In the genomic region with DNA sequence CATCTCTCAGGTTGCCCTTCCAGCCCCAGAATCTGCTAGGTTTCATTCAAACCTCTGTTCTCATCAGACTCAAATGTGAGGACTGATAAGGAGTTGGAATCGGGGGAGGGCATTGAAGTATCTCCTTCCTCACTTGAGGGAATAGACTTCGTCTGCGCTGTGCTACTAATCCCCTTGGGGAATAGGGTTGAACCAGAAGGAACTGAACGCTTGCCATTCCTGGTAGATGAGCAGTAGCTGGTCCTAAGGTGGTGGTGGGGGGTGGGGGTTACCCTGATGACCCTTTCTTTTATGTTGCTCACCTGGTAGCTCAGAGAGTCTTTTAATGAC, we compare ENCODE assay signal across 7 cellular contexts. TPM values are rescaled to one million over a fixed set of nuclear protein-coding genes. Genes with fewer than 3 reads are reported as not detected.
DNase-seq lines count a peak whose midpoint lies in the region; ATAC-seq and TF ChIP-seq lines count a peak whose summit lies in the region.

No MANE protein-coding gene starts in this region.

- TF ChIP-seq CTCF in HEK293 (tag by site-specific recombination; IDR thresholded peaks at IDR 0.05) (no peak; the same call in 1 of the 2 replicates), RWPE2 (IDR thresholded peaks at IDR 0.05; ENCODE audit: poor library complexity, severe bottlenecking) (peak; percentile 37), fibroblast of lung (conservative IDR thresholded peaks at IDR 0.05 in 1 of 2, IDR thresholded peaks at IDR 0.05 in 1 of 2; ENCODE audit: low read depth in 1 of 2, low read length in 2 of 2) (no peak), smooth muscle cell (IDR thresholded peaks at IDR 0.05; ENCODE audit: borderline replicate concordance, insufficient read depth, poor library complexity, severe bottlenecking) (no peak), GM13977 (IDR thresholded peaks at IDR 0.05; ENCODE audit: extremely low read depth, insufficient read depth, missing control alignments) (no peak)

- H2AFZ ChIP-seq in fibroblast of lung (ENCODE audit: low read length): peak overlapping the region; percentile 80
- H2AFZ ChIP-seq in smooth muscle cell (ENCODE audit: low read depth): peak overlapping the region; percentile 9

- DNase-seq in RWPE2 (ENCODE audit: low spot score) (no peak), fibroblast of lung (ENCODE audit: low read depth in 2 of 2) (peak; percentile 5 to 43), smooth muscle cell (lab: John Stamatoyannopoulos, UW; ENCODE audit: unreplicated experiment) (no peak), GM13977 (ENCODE audit: low spot score) (no peak)
- no peak for DNase-seq in stimulated activated CD4-positive, alpha-beta T cell treated with anti-CD3 and anti-CD28 coated beads, Interleukin-2, amount 100 ng/mL, for 48 hours

- no peaks in the 10 kb centered on the region; a peak in 1 of 3 replicates for H3K36me3 ChIP-seq in HEK293 (ENCODE audit: control insufficient read depth in 2 of 2, insufficient read depth in 1 of 2, low read length in 2 of 2)
- H3K36me3 ChIP-seq in RWPE2 (ENCODE audit: low read depth): peaks cover 2% of the 10 kb centered on the region; the same call in 1 of the 2 replicates
- H3K36me3 ChIP-seq in fibroblast of lung (ENCODE audit: control insufficient read depth, insufficient read depth, low read length): no peaks in the 10 kb centered on the region
- H3K36me3 ChIP-seq in smooth muscle cell (ENCODE audit: low read depth): no peaks in the 10 kb centered on the region

- H3K79me2 ChIP-seq in fibroblast of lung (ENCODE audit: control insufficient read depth, insufficient read depth, low read length) (peaks cover 18% of the 10 kb centered on the region), smooth muscle cell (ENCODE audit: low read depth) (no peaks in the 10 kb centered on the region)

- peak overlapping the region; percentile 82 for H3K4me2 ChIP-seq in fibroblast of lung (ENCODE audit: extremely low read depth, insufficient read depth, low read length)
- H3K4me2 ChIP-seq in smooth muscle cell: peak overlapping the region; percentile 80

- POLR2A ChIA-PET in HEK293 (lab: Yijun Ruan, JAX): interaction anchor here (0.6 to 1.0 kb wide), 2 partner anchors 31 to 37 kb away, joined by 3 to 4 read pairs; no protein-coding TSS in a partner anchor

- H3K9me3 ChIP-seq in HEK293 (ENCODE audit: control insufficient read depth, insufficient read depth, low read depth, low read length): no peaks in the 10 kb centered on the region; the same call in 1 of the 2 replicates
- no peaks in the 10 kb centered on the region for H3K9me3 ChIP-seq in RWPE2 (ENCODE audit: severe bottlenecking)
- no peaks in the 10 kb centered on the region for H3K9me3 ChIP-seq in fibroblast of lung (ENCODE audit: control insufficient read depth, insufficient read depth, low read depth, low read length)
- no peaks in the 10 kb centered on the region for H3K9me3 ChIP-seq in smooth muscle cell (replicated peaks; ENCODE audit: low read depth)

- peak overlapping the region; percentile 71; the same call in 1 of the 2 replicates for H3K27ac ChIP-seq in HEK293 (ENCODE audit: extremely low read depth, low read depth, low read length)
- peak overlapping the region; percentile 57 for H3K27ac ChIP-seq in RWPE2 (ENCODE audit: poor library complexity, severe bottlenecking)
- peak overlapping the region; percentile 63 for H3K27ac ChIP-seq in fibroblast of lung (ENCODE audit: insufficient read depth, low read length)
- no peak overlapping the region for H3K27ac ChIP-seq in smooth muscle cell (ENCODE audit: low read depth)

- no peaks in the 10 kb centered on the region for H3F3A ChIP-seq in smooth muscle cell (ENCODE audit: low read depth)

- WGBS in smooth muscle cell (ENCODE audit: low lambda C conversion rate): 39% methylated on average over 4 of the region's 4 CpGs

- ATAC-seq in RWPE2 (ENCODE audit: low read depth) (peak; percentile 10; the same call in 2 of the 3 replicates), HG02981 (IDR thresholded peaks at IDR 0.05; ENCODE audit: unreplicated experiment) (no peak)

- no peaks in the 10 kb centered on the region for H3K27me3 ChIP-seq in RWPE2 (ENCODE audit: insufficient read depth, poor library complexity, severe bottlenecking)
- H3K27me3 ChIP-seq in fibroblast of lung (ENCODE audit: control insufficient read depth, insufficient read depth, low read length): no peaks in the 10 kb centered on the region
- H3K27me3 ChIP-seq in smooth muscle cell (ENCODE audit: low read depth): no peaks in the 10 kb centered on the region

- CTCF ChIA-PET in HEK293 (lab: Yijun Ruan, JAX): interaction anchor here (0.6 to 3.4 kb wide), 9 partner anchors 11 to 1914 kb away, joined by 3 to 37 read pairs (median 3); no protein-coding TSS in a partner anchor

- H3K9ac ChIP-seq in fibroblast of lung (ENCODE audit: insufficient read depth, low read length) (peak overlapping the region; percentile 30), smooth muscle cell (ENCODE audit: low read depth) (no peak overlapping the region)

- H3K4me3 ChIP-seq in HEK293 (ENCODE audit: low read depth, low read length) (peak overlapping the region; percentile 71), RWPE2 (ENCODE audit: severe bottlenecking) (peak overlapping the region; percentile 83), fibroblast of lung (replicated peaks in 1 of 4; ENCODE audit: control extremely low read depth in 1 of 4, insufficient read depth in 1 of 4, low read depth in 3 of 4, low read length in 4 of 4) (peak overlapping the region; percentile 8 to 66 (median 26)), smooth muscle cell (peak overlapping the region; percentile 47)

- H4K20me1 ChIP-seq in fibroblast of lung (ENCODE audit: control insufficient read depth, extremely low read depth, insufficient read depth, low read length) (no peaks in the 10 kb centered on the region), smooth muscle cell (ENCODE audit: low read depth) (no peaks in the 10 kb centered on the region)

- H3K4me1 ChIP-seq in HEK293 (ENCODE audit: control insufficient read depth, insufficient read depth, low read length) (peaks cover 5% of the 10 kb centered on the region), RWPE2 (ENCODE audit: insufficient read depth, poor library complexity, severe bottlenecking) (peaks cover 12% of the 10 kb centered on the region), fibroblast of lung (ENCODE audit: control insufficient read depth, extremely low read depth, insufficient read depth, low read length) (no peaks in the 10 kb centered on the region), smooth muscle cell (ENCODE audit: low read depth) (no peaks in the 10 kb centered on the region)

- in situ Hi-C loops in GM13977 (cut with MboI; ENCODE audit: low pct_unique_long_range_greater_than_20kb, low sequenced_read_pairs, unreplicated experiment): no loop called here

TF ChIP-seq in HEK293, 187 proteins besides CTCF, POLR2A, EP300 and RAD21 (continues in another document):
- TF ChIP-seq, protein P1, sequence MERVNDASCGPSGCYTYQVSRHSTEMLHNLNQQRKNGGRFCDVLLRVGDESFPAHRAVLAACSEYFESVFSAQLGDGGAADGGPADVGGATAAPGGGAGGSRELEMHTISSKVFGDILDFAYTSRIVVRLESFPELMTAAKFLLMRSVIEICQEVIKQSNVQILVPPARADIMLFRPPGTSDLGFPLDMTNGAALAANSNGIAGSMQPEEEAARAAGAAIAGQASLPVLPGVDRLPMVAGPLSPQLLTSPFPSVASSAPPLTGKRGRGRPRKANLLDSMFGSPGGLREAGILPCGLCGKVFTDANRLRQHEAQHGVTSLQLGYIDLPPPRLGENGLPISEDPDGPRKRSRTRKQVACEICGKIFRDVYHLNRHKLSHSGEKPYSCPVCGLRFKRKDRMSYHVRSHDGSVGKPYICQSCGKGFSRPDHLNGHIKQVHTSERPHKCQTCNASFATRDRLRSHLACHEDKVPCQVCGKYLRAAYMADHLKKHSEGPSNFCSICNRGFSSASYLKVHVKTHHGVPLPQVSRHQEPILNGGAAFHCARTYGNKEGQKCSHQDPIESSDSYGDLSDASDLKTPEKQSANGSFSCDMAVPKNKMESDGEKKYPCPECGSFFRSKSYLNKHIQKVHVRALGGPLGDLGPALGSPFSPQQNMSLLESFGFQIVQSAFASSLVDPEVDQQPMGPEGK (tag by site-specific recombination; IDR thresholded peaks at IDR 0.05): 0 out of 2 replicates have a peak, but pooled peaks have one; percentile 0
- TF ChIP-seq MZF1 (tag by site-specific recombination; IDR thresholded peaks at IDR 0.05; ENCODE audit: borderline replicate concordance): 0 out of 2 replicates have a peak, but pooled peaks have one; percentile 62
- TF ChIP-seq, protein P2, sequence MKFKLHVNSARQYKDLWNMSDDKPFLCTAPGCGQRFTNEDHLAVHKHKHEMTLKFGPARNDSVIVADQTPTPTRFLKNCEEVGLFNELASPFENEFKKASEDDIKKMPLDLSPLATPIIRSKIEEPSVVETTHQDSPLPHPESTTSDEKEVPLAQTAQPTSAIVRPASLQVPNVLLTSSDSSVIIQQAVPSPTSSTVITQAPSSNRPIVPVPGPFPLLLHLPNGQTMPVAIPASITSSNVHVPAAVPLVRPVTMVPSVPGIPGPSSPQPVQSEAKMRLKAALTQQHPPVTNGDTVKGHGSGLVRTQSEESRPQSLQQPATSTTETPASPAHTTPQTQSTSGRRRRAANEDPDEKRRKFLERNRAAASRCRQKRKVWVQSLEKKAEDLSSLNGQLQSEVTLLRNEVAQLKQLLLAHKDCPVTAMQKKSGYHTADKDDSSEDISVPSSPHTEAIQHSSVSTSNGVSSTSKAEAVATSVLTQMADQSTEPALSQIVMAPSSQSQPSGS (tag by site-specific recombination; IDR thresholded peaks at IDR 0.05; ENCODE audit: low read depth): no peak
- TF ChIP-seq, protein P3, sequence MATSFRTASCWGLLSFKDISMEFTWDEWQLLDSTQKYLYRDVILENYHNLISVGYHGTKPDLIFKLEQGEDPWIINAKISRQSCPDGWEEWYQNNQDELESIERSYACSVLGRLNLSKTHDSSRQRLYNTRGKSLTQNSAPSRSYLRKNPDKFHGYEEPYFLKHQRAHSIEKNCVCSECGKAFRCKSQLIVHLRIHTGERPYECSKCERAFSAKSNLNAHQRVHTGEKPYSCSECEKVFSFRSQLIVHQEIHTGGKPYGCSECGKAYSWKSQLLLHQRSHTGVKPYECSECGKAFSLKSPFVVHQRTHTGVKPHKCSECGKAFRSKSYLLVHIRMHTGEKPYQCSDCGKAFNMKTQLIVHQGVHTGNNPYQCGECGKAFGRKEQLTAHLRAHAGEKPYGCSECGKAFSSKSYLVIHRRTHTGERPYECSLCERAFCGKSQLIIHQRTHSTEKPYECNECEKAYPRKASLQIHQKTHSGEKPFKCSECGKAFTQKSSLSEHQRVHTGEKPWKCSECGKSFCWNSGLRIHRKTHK (tag by site-specific recombination; IDR thresholded peaks at IDR 0.05): no peak

RNA-seq across cellular contexts. Expression of a gene that starts 0.7 kb away (rescaled TPM):
- total RNA-seq in fibroblast of lung (22.6 and 47.7 TPM in 2 replicates), smooth muscle cell (6.5 and 6.7 TPM in 2 replicates)
- polyA plus RNA-seq in fibroblast of lung (13.9 and 21.4 TPM in 2 replicates), smooth muscle cell (0.83 and 1.5 TPM in 2 replicates)
- 7.2 and 11.4 TPM in 2 replicates for polyA plus RNA-seq in fibroblast of lung (2012)
- polyA minus RNA-seq in fibroblast of lung (ENCODE audit: low replicate concordance): 47.8 and 105 TPM in 2 replicates

Comparison
In these comparisons a context has a peak if more than half of its experiments do, and no peak if none do; other contexts are left out.
1. H3K4me3 ChIP-seq: peak in every context shown above with its lines; median percentile 83 in RWPE2; 71 in HEK293; 47 in smooth muscle cell; 26 in fibroblast of lung.
2. DNase-seq: peak in fibroblast of lung (2 of 2); none in RWPE2 (single experiment), smooth muscle cell (single experiment), GM13977 (single experiment) and stimulated activated CD4-positive, alpha-beta T cell treated with anti-CD3 and anti-CD28 coated beads, Interleukin-2, amount 100 ng/mL, for 48 hours (0 of 2).